Comparison of ENCODE assay signal across 7 cellular contexts in the genomic region with DNA sequence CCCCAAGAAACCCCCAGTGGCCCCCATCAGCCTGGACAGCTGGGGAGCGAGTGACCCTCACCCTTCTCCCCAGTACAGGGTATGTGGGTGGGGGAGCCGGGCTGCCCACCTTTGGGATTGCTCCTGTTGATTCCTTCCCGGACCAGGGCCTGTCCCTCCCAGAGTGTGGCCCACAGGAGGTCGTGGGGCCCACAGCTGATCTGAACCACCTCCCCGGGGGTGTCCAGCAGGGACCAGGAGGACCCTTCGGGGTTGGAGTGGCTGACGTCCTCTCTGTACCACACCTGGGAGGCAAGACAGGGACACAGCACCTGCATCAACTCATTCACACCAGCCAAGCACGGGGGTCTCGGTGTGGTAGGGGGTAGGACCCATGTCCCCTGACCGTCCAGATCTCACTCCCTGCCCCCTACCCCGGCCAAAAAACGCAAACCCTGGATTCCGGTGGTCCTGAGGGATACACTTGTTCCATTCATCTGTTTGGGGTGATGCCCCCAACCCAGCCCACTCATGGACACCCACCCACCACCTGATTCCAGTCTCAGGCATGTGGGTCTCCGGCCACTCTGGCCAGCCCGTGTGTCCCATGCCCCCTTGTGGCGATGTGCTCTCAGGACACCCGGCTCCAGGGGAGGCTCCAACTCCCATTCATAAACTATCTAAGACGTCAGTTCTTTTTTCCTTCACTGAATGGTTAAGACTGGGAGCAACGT. TPM values are rescaled to one million over a fixed set of nuclear protein-coding genes. Genes with fewer than 3 reads are reported as not detected.
DNase-seq lines count a peak whose midpoint lies in the region; ATAC-seq and TF ChIP-seq lines count a peak whose summit lies in the region.

No MANE protein-coding gene starts in this region.

- H2BK15ac ChIP-seq in mesendoderm (replicated peaks; ENCODE audit: low read depth), result no peak overlapping the region

- H4K8ac ChIP-seq in mesendoderm (ENCODE audit: low read depth, low read length), result no peak overlapping the region

- H2BK120ac ChIP-seq in mesendoderm (ENCODE audit: low read depth, low read length), result no peak overlapping the region

- ATAC-seq in GM21825 (IDR thresholded peaks at IDR 0.05; ENCODE audit: unreplicated experiment), result peak; percentile 56
- ATAC-seq in Panc1, result peak; percentile 87
- ATAC-seq in HG03439 (IDR thresholded peaks at IDR 0.05; ENCODE audit: unreplicated experiment), result no peak

- H3K4me1 ChIP-seq in Panc1 (ENCODE audit: control insufficient read depth, insufficient read depth, low read length), result no peaks in the 10 kb centered on the region
- no peaks in the 10 kb centered on the region for H3K4me1 ChIP-seq in colonic mucosa
- no peaks in the 10 kb centered on the region for H3K4me1 ChIP-seq in mesendoderm (ENCODE audit: control insufficient read depth, low read depth, low read length)

- TF ChIP-seq CTCF in Panc1 (IDR thresholded peaks at IDR 0.05) (peak; percentile 94), colonic mucosa (IDR thresholded peaks at IDR 0.05) (peak; percentile 66), lower leg skin (IDR thresholded peaks at IDR 0.05) (no peak)

- H3K4ac ChIP-seq in mesendoderm (ENCODE audit: low read depth, low read length), result no peak overlapping the region

- no TSS peak for BruUV-seq in Panc1 (replicated peaks; lab: Mats Ljungman, UMichigan)

- H3K23ac ChIP-seq in mesendoderm (ENCODE audit: low read length), result no peak overlapping the region

- H4K5ac ChIP-seq in mesendoderm (ENCODE audit: low read length), result no peak overlapping the region

- DNase-seq in EL, result peak; percentile 31
- DNase-seq in Panc1 (ENCODE audit: low read depth, low spot score), result peak; percentile 28
- DNase-seq in colonic mucosa, result peak; percentile 40
- DNase-seq in mesendoderm, result peak; percentile 42
- no peak for DNase-seq in lower leg skin (ENCODE audit: low spot score in 2 of 2)

- intact Hi-C loops in Panc1 (cut with micrococcal nuclease; ENCODE audit: unreplicated experiment), result no loop called here
- intact Hi-C loops in colonic mucosa (cut with DNase I), result no loop called here
- intact Hi-C loops in lower leg skin (cut with DNase I; ENCODE audit: low total_unique reads), result no loop called here

- H3K27me3 ChIP-seq in Panc1 (ENCODE audit: control insufficient read depth, insufficient read depth, low read length), result no peaks in the 10 kb centered on the region
- H3K27me3 ChIP-seq in colonic mucosa, result no peaks in the 10 kb centered on the region
- H3K27me3 ChIP-seq in mesendoderm (ENCODE audit: insufficient read depth, low read length, poor library complexity), result no peaks in the 10 kb centered on the region

- H3K56ac ChIP-seq in mesendoderm (ENCODE audit: low read length), result no peak overlapping the region

- H2BK5ac ChIP-seq in mesendoderm (ENCODE audit: low read length), result no peak overlapping the region

- no peak overlapping the region for H3K4me2 ChIP-seq in mesendoderm (ENCODE audit: low read length)

- H3K4me3 ChIP-seq in Panc1 (ENCODE audit: low read depth in 2 of 2, low read length in 2 of 2) (no peak overlapping the region), colonic mucosa (no peak overlapping the region), mesendoderm (ENCODE audit: low read length) (no peak overlapping the region), lower leg skin (ENCODE audit: low read depth, poor library complexity, severe bottlenecking) (no peak overlapping the region)

- in situ Hi-C loops in Panc1 (cut with HindIII; ENCODE audit: low pct_unique_long_range_greater_than_20kb, low sequenced_read_pairs), result no loop called here

- H3K36me3 ChIP-seq in Panc1 (ENCODE audit: control insufficient read depth, insufficient read depth, low read length) (no peaks in the 10 kb centered on the region), colonic mucosa (no peaks in the 10 kb centered on the region), mesendoderm (ENCODE audit: control insufficient read depth, insufficient read depth, low read length) (no peaks in the 10 kb centered on the region)

- no peaks in the 10 kb centered on the region for H3K79me2 ChIP-seq in mesendoderm (ENCODE audit: control insufficient read depth, insufficient read depth, low read length)

- WGBS in mesendoderm (ENCODE audit: extremely low coverage, insufficient coverage, low lambda C conversion rate), result no CpG with 5 or more reads among the region's 19 CpGs
- 78 to 82% methylated on average over 16 to 19 of the region's 19 CpGs for WGBS in lower leg skin, 2 donors

- no peaks in the 10 kb centered on the region for H3K79me1 ChIP-seq in mesendoderm (ENCODE audit: low read length)

- POLR2A ChIA-PET in Panc1 (lab: Charles Lee), result no interaction called here

- H2AK5ac ChIP-seq in mesendoderm (ENCODE audit: low read length), result no peak overlapping the region

- H3K9ac ChIP-seq in colonic mucosa (ENCODE audit: low read depth in 2 of 2, low read length in 2 of 2) (no peak overlapping the region), mesendoderm (ENCODE audit: low read length) (no peak overlapping the region)

- no peak overlapping the region for H3K18ac ChIP-seq in mesendoderm (ENCODE audit: low read length)

- no peaks in the 10 kb centered on the region for H3K9me3 ChIP-seq in Panc1 (ENCODE audit: control insufficient read depth, insufficient read depth, low read depth, low read length)
- no peaks in the 10 kb centered on the region for H3K9me3 ChIP-seq in colonic mucosa

- H3K27ac ChIP-seq in Panc1 (ENCODE audit: low read length) (no peak overlapping the region), colonic mucosa (no peak overlapping the region), mesendoderm (ENCODE audit: low read depth, low read length) (no peak overlapping the region)

- no peak for TF ChIP-seq POLR2A in lower leg skin (IDR thresholded peaks at IDR 0.05)

- CTCF ChIA-PET in Panc1 (lab: Charles Lee), result no interaction called here

RNA-seq across cellular contexts. Expression of gene TECPR1, which starts 10.9 kb away (rescaled TPM):
- 21.0 TPM for total RNA-seq in Panc1 (2021; ENCODE audit: unreplicated experiment)
- 28.9 TPM for polyA plus RNA-seq in Panc1 (2012; ENCODE audit: insufficient read length)
- total RNA-seq in colonic mucosa, result 10 to 100 TPM; 20.3 to 44.5 TPM
- polyA plus RNA-seq in mesendoderm (2013, experiment 1 of 2), result 2.5 TPM
- polyA plus RNA-seq in mesendoderm (2013, experiment 2 of 2), result 2.4 TPM
- total RNA-seq in lower leg skin, result 10 to 100 TPM in 3 of 4 donors, 1 to 10 TPM in 1; 8.1 to 18.4 (median 14.2) TPM

RNA-seq across cellular contexts. Expression of gene BHLHA15, which starts 29.9 kb away (rescaled TPM):
- total RNA-seq in Panc1 (2021; ENCODE audit: unreplicated experiment), result 0.26 TPM
- 1.5 TPM for polyA plus RNA-seq in Panc1 (2012; ENCODE audit: insufficient read length)
- 1 to 10 TPM in 1 of 2 donors, under 1 TPM in 1; 0.67 to 2.4 TPM for total RNA-seq in colonic mucosa
- polyA plus RNA-seq in mesendoderm (2013, experiment 1 of 2), result 1.5 TPM
- polyA plus RNA-seq in mesendoderm (2013, experiment 2 of 2), result 2.0 TPM
- 10 to 100 TPM in 1 of 4 donors, 1 to 10 TPM in 3; 3.7 to 18.5 (median 5.6) TPM for total RNA-seq in lower leg skin

RNA-seq across cellular contexts. Expression of gene BRI3, which starts 40.4 kb away (rescaled TPM):
- 344 TPM for total RNA-seq in Panc1 (2021; ENCODE audit: unreplicated experiment)
- 404 TPM for polyA plus RNA-seq in Panc1 (2012; ENCODE audit: insufficient read length)
- 100 to 1,000 TPM; 152 to 187 TPM for total RNA-seq in colonic mucosa
- polyA plus RNA-seq in mesendoderm (2013, experiment 1 of 2), result 95.3 TPM
- 94.4 TPM for polyA plus RNA-seq in mesendoderm (2013, experiment 2 of 2)
- 10 to 100 TPM; 34.2 to 54.2 (median 46.3) TPM for total RNA-seq in lower leg skin

Comparison
In these comparisons a context has a peak if more than half of its experiments do, and no peak if none do; other contexts are left out.
1. DNase-seq: peak in EL (single experiment), Panc1 (single experiment), colonic mucosa (single experiment) and mesendoderm (single experiment); none in lower leg skin (0 of 2).
2. CTCF ChIP-seq: peak in Panc1 (single experiment) and colonic mucosa (single experiment); none in lower leg skin (0 of 3).